Comparison of ENCODE assay signal across 26 cellular contexts in genomic region chr18:39359636-39360035, GRCh38.
"Had no signal": no experiment of that assay in that cellular context is flagged by ENCODE, and none has a peak within 500 bp of the region (broad histone marks: within the 10 kb centered on the region; RNA-seq: fewer than 3 reads in every experiment).

No MANE protein-coding gene starts in this region.

- H3K4me3 ChIP-seq: left lung, mucosa of descending colon, pancreas, smooth muscle cell, suprapubic skin, transverse colon, upper lobe of right lung, uterus had no signal

- H3K4me1 ChIP-seq: left lung, pancreas, suprapubic skin, transverse colon, upper lobe of right lung, uterus had no signal

- ATAC-seq: effector memory CD8-positive, alpha-beta T cell; left lung; mucosa of descending colon; natural killer cell treated with Interleukin-12 subunit alpha and Interleukin-12 subunit beta and Interleukin-15 and Interleukin-18, amount 100 ng/mL, for 72 hours; pancreas; sciatic nerve; stimulated activated naive CD8-positive, alpha-beta T cell treated with anti-CD3 and anti-CD28 coated beads, Interleukin-15, amount 100 ng/mL, for 72 hours; upper lobe of right lung had no signal

- H3K27ac Mint-ChIP-seq: effector memory CD8-positive, alpha-beta T cell; mesothelial cell of epicardium; naive B cell; natural killer cell treated with Interleukin-12 subunit alpha and Interleukin-12 subunit beta and Interleukin-15 and Interleukin-18, amount 100 ng/mL, for 72 hours; stimulated activated naive CD8-positive, alpha-beta T cell treated with anti-CD3 and anti-CD28 coated beads, Interleukin-15, amount 100 ng/mL, for 72 hours had no signal

- H3K36me3 ChIP-seq: left lung, neutrophil, pancreas, suprapubic skin, transverse colon, upper lobe of right lung, uterus had no signal

- H3K4me3 Mint-ChIP-seq: effector memory CD8-positive, alpha-beta T cell; mesothelial cell of epicardium; naive B cell; natural killer cell treated with Interleukin-12 subunit alpha and Interleukin-12 subunit beta and Interleukin-15 and Interleukin-18, amount 100 ng/mL, for 72 hours; stimulated activated naive CD8-positive, alpha-beta T cell treated with anti-CD3 and anti-CD28 coated beads, Interleukin-15, amount 100 ng/mL, for 72 hours had no signal

- H3K36me3 Mint-ChIP-seq: mesothelial cell of epicardium; naive B cell; natural killer cell treated with Interleukin-12 subunit alpha and Interleukin-12 subunit beta and Interleukin-15 and Interleukin-18, amount 100 ng/mL, for 72 hours had no signal

- H3K27ac ChIP-seq: left lung, neutrophil, pancreas, suprapubic skin, transverse colon, upper lobe of right lung, uterus had no signal

- H3K27me3 Mint-ChIP-seq: effector memory CD8-positive, alpha-beta T cell; naive B cell; natural killer cell treated with Interleukin-12 subunit alpha and Interleukin-12 subunit beta and Interleukin-15 and Interleukin-18, amount 100 ng/mL, for 72 hours; stimulated activated naive CD8-positive, alpha-beta T cell treated with anti-CD3 and anti-CD28 coated beads, Interleukin-15, amount 100 ng/mL, for 72 hours had no signal

- DNase-seq: cortex of kidney; effector memory CD8-positive, alpha-beta T cell; hypothalamus; kidney; left lung; mesenchymal stem cell; mucosa of descending colon; naive B cell; stimulated activated CD4-positive, alpha-beta T cell treated with anti-CD3 and anti-CD28 coated beads, Interleukin-12 subunit alpha, Interleukin-12 subunit beta, amount 100 ng/mL, for 4 hours; stimulated activated CD4-positive, alpha-beta T cell treated with anti-CD3 and anti-CD28 coated beads, Interleukin-1b, Interleukin-23, amount 100 ng/mL, for 48 hours; stimulated activated CD4-positive, alpha-beta T cell treated with anti-CD3 and anti-CD28 coated beads, Interleukin-4, amount 100 ng/mL, for 1 hour; stimulated activated CD8-positive, alpha-beta memory T cell treated with anti-CD3 and anti-CD28 coated beads, Interleukin-4, amount 100 ng/mL, for 48 hours; stimulated activated naive CD4-positive, alpha-beta T cell; stimulated activated naive CD8-positive, alpha-beta T cell treated with anti-CD3 and anti-CD28 coated beads, Interleukin-15, amount 100 ng/mL, for 72 hours; transverse colon; upper lobe of right lung; uterus had no signal

- H3K9me3 ChIP-seq: left lung, mucosa of descending colon, neutrophil, pancreas, suprapubic skin, transverse colon, upper lobe of right lung, uterus had no signal

- H3K27me3 ChIP-seq: left lung, neutrophil, pancreas, suprapubic skin, transverse colon, upper lobe of right lung, uterus had no signal

- H3K9me3 Mint-ChIP-seq: natural killer cell treated with Interleukin-12 subunit alpha and Interleukin-12 subunit beta and Interleukin-15 and Interleukin-18, amount 100 ng/mL, for 72 hours; stimulated activated naive CD8-positive, alpha-beta T cell treated with anti-CD3 and anti-CD28 coated beads, Interleukin-15, amount 100 ng/mL, for 72 hours had no signal

- H3K4me2 ChIP-seq: smooth muscle cell had no signal

- H3K4me1 Mint-ChIP-seq: mesothelial cell of epicardium; naive B cell; stimulated activated naive CD8-positive, alpha-beta T cell treated with anti-CD3 and anti-CD28 coated beads, Interleukin-15, amount 100 ng/mL, for 72 hours had no signal

- FAIRE-seq: endometrium, frontal cortex, kidney, pancreas had no signal
